ENCODE assay signal across 25 cellular contexts in genomic region chr11:66603072-66603471, GRCh38. TPM values are rescaled to one million over a fixed set of nuclear protein-coding genes. Genes with fewer than 3 reads are reported as not detected.
"Had no signal": no experiment of that assay in that cellular context is flagged by ENCODE, and none has a peak within 500 bp of the region (broad histone marks: within the 10 kb centered on the region; RNA-seq: fewer than 3 reads in every experiment).

No MANE protein-coding gene starts in this region.

- H3K4me3 ChIP-seq: esophagus muscularis mucosa, gastrocnemius medialis, lung, pancreas, smooth muscle cell, suprapubic skin, tibial nerve, upper lobe of right lung, vagina had no signal

- H3K27me3 ChIP-seq: esophagus muscularis mucosa, gastrocnemius medialis, pancreas, suprapubic skin, tibial nerve, upper lobe of right lung, vagina had no signal

- H3K27ac ChIP-seq: epithelial cell of prostate, gastrocnemius medialis, pancreas, suprapubic skin, tibial nerve, upper lobe of right lung, vagina had no signal

- FAIRE-seq: keratinocyte, pancreas had no signal

- H3K4me2 ChIP-seq: smooth muscle cell had no signal

- H3K9me3 ChIP-seq: esophagus muscularis mucosa, gastrocnemius medialis, pancreas, suprapubic skin, tibial nerve, upper lobe of right lung, vagina had no signal

- DNase-seq: effector memory CD8-positive, alpha-beta T cell; gastrocnemius medialis; glutamatergic neuron; immature natural killer cell; left cardiac atrium; left ventricle myocardium superior; naive thymus-derived CD8-positive, alpha-beta T cell; nucleus accumbens; right cardiac atrium; stimulated activated CD4-positive, alpha-beta T cell treated with anti-CD3 and anti-CD28 coated beads, Interleukin-4, amount 100 ng/mL, for 1 hour; stimulated activated CD8-positive, alpha-beta memory T cell treated with anti-CD3 and anti-CD28 coated beads, Interleukin-4, amount 100 ng/mL, for 48 hours; stimulated activated naive CD8-positive, alpha-beta T cell treated with anti-CD3 and anti-CD28 coated beads, Interleukin-15, Interleukin-2, amounts not matched to agents 100 U/mL and 50 U/mL, for 24 hours; upper lobe of right lung had no signal

- H3K4me1 ChIP-seq: upper lobe of right lung had no signal

- ATAC-seq: effector memory CD8-positive, alpha-beta T cell; naive thymus-derived CD8-positive, alpha-beta T cell; pancreas; stimulated activated effector memory CD8-positive, alpha-beta T cell treated with anti-CD3 and anti-CD28 coated beads, Interleukin-12 subunit alpha, Interleukin-12 subunit beta, amount 100 ng/mL, for 72 hours; stimulated activated naive CD8-positive, alpha-beta T cell treated with anti-CD3 and anti-CD28 coated beads, Interleukin-15, Interleukin-2, amounts not matched to agents 100 U/mL and 50 U/mL, for 24 hours; upper lobe of right lung had no signal

RNA-seq across cellular contexts. Expression of gene CCDC87, which starts 10.2 kb away (rescaled TPM):
- total RNA-seq: mesenteric fat pad had no signal
- polyA plus RNA-seq: immature natural killer cell; naive thymus-derived CD8-positive, alpha-beta T cell had no signal

RNA-seq across cellular contexts. Expression of gene CTSF, which starts 34.7 kb away (rescaled TPM):
- total RNA-seq: neural crest cell had no signal
